ENCODE assay signal across 2 cellular contexts in genomic region chr14:95620659-95621059, GRCh38.
TF ChIP-seq lines count a peak whose summit lies in the region.

No MANE protein-coding gene starts in this region.

TF ChIP-seq in GM23338, 12 proteins besides CTCF, POLR2A, EP300 and RAD21 (continued from another document):
- TF ChIP-seq, protein P1, sequence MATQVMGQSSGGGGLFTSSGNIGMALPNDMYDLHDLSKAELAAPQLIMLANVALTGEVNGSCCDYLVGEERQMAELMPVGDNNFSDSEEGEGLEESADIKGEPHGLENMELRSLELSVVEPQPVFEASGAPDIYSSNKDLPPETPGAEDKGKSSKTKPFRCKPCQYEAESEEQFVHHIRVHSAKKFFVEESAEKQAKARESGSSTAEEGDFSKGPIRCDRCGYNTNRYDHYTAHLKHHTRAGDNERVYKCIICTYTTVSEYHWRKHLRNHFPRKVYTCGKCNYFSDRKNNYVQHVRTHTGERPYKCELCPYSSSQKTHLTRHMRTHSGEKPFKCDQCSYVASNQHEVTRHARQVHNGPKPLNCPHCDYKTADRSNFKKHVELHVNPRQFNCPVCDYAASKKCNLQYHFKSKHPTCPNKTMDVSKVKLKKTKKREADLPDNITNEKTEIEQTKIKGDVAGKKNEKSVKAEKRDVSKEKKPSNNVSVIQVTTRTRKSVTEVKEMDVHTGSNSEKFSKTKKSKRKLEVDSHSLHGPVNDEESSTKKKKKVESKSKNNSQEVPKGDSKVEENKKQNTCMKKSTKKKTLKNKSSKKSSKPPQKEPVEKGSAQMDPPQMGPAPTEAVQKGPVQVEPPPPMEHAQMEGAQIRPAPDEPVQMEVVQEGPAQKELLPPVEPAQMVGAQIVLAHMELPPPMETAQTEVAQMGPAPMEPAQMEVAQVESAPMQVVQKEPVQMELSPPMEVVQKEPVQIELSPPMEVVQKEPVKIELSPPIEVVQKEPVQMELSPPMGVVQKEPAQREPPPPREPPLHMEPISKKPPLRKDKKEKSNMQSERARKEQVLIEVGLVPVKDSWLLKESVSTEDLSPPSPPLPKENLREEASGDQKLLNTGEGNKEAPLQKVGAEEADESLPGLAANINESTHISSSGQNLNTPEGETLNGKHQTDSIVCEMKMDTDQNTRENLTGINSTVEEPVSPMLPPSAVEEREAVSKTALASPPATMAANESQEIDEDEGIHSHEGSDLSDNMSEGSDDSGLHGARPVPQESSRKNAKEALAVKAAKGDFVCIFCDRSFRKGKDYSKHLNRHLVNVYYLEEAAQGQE (IDR thresholded peaks at IDR 0.05; ENCODE audit: unreplicated experiment): no peak
- TF ChIP-seq ETS1 (IDR thresholded peaks at IDR 0.05) (no peak), CREB1 (CRISPR knock-in tag; IDR thresholded peaks at IDR 0.05; ENCODE audit: low read depth) (no peak), POLR2AphosphoS5 (IDR thresholded peaks at IDR 0.05; ENCODE audit: low read depth) (no peak), STAT1 (IDR thresholded peaks at IDR 0.05; ENCODE audit: unreplicated experiment) (no peak), ZNF114 (CRISPR knock-in tag; IDR thresholded peaks at IDR 0.05) (no peak), JUNB (IDR thresholded peaks at IDR 0.05; ENCODE audit: unreplicated experiment) (no peak), EZH2 (IDR thresholded peaks at IDR 0.05; ENCODE audit: low read depth, unreplicated experiment) (no peak), NANOG (IDR thresholded peaks at IDR 0.05; ENCODE audit: borderline replicate concordance) (no peak), ZNF331 (CRISPR knock-in tag; IDR thresholded peaks at IDR 0.05; ENCODE audit: low read depth) (no peak)
- TF ChIP-seq, protein P2, sequence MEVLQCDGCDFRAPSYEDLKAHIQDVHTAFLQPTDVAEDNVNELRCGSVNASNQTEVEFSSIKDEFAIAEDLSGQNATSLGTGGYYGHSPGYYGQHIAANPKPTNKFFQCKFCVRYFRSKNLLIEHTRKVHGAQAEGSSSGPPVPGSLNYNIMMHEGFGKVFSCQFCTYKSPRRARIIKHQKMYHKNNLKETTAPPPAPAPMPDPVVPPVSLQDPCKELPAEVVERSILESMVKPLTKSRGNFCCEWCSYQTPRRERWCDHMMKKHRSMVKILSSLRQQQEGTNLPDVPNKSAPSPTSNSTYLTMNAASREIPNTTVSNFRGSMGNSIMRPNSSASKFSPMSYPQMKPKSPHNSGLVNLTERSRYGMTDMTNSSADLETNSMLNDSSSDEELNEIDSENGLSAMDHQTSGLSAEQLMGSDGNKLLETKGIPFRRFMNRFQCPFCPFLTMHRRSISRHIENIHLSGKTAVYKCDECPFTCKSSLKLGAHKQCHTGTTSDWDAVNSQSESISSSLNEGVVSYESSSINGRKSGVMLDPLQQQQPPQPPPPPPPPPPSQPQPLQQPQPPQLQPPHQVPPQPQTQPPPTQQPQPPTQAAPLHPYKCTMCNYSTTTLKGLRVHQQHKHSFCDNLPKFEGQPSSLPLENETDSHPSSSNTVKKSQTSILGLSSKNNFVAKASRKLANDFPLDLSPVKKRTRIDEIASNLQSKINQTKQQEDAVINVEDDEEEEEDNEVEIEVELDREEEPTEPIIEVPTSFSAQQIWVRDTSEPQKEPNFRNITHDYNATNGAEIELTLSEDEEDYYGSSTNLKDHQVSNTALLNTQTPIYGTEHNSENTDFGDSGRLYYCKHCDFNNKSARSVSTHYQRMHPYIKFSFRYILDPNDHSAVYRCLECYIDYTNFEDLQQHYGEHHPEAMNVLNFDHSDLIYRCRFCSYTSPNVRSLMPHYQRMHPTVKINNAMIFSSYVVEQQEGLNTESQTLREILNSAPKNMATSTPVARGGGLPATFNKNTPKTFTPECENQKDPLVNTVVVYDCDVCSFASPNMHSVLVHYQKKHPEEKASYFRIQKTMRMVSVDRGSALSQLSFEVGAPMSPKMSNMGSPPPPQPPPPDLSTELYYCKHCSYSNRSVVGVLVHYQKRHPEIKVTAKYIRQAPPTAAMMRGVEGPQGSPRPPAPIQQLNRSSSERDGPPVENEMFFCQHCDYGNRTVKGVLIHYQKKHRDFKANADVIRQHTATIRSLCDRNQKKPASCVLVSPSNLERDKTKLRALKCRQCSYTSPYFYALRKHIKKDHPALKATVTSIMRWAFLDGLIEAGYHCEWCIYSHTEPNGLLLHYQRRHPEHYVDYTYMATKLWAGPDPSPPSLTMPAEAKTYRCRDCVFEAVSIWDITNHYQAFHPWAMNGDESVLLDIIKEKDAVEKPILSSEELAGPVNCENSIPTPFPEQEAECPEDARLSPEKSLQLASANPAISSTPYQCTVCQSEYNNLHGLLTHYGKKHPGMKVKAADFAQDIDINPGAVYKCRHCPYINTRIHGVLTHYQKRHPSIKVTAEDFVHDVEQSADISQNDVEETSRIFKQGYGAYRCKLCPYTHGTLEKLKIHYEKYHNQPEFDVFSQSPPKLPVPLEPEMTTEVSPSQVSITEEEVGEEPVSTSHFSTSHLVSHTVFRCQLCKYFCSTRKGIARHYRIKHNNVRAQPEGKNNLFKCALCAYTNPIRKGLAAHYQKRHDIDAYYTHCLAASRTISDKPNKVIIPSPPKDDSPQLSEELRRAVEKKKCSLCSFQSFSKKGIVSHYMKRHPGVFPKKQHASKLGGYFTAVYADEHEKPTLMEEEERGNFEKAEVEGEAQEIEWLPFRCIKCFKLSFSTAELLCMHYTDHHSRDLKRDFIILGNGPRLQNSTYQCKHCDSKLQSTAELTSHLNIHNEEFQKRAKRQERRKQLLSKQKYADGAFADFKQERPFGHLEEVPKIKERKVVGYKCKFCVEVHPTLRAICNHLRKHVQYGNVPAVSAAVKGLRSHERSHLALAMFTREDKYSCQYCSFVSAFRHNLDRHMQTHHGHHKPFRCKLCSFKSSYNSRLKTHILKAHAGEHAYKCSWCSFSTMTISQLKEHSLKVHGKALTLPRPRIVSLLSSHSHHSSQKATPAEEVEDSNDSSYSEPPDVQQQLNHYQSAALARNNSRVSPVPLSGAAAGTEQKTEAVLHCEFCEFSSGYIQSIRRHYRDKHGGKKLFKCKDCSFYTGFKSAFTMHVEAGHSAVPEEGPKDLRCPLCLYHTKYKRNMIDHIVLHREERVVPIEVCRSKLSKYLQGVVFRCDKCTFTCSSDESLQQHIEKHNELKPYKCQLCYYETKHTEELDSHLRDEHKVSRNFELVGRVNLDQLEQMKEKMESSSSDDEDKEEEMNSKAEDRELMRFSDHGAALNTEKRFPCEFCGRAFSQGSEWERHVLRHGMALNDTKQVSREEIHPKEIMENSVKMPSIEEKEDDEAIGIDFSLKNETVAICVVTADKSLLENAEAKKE (CRISPR knock-in tag; IDR thresholded peaks at IDR 0.05): no peak

TF ChIP-seq in K562, 482 proteins besides CTCF, POLR2A, EP300 and RAD21 (continued from another document and continues in another):
- no peak for TF ChIP-seq CBFA2T3 (IDR thresholded peaks at IDR 0.05)
- no peak for TF ChIP-seq NR4A1 (CRISPR knock-in tag; IDR thresholded peaks at IDR 0.05)
- TF ChIP-seq NR4A1 (tag; IDR thresholded peaks at IDR 0.05): peak; percentile 78
- TF ChIP-seq, protein P3, sequence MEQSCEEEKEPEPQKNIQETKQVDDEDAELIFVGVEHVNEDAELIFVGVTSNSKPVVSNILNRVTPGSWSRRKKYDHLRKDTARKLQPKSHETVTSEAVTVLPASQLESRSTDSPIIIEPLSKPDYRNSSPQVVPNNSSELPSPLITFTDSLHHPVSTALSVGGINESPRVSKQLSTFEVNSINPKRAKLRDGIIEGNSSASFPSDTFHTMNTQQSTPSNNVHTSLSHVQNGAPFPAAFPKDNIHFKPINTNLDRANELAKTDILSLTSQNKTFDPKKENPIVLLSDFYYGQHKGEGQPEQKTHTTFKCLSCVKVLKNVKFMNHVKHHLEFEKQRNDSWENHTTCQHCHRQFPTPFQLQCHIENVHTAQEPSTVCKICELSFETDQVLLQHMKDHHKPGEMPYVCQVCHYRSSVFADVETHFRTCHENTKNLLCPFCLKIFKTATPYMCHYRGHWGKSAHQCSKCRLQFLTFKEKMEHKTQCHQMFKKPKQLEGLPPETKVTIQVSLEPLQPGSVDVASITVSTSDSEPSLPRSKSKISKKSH (CRISPR knock-in tag; IDR thresholded peaks at IDR 0.05): no peak
- TF ChIP-seq POLR3A (IDR thresholded peaks at IDR 0.05; ENCODE audit: borderline replicate concordance, extremely low read depth, insufficient read depth, insufficient read length): no peak
- no peak for TF ChIP-seq ZNF431 (CRISPR knock-in tag; IDR thresholded peaks at IDR 0.05)
- TF ChIP-seq CREM (IDR thresholded peaks at IDR 0.05; ENCODE audit: low read depth): 0 out of 2 replicates have a peak, but pooled peaks have one; percentile 38
- TF ChIP-seq BRD9 (IDR thresholded peaks at IDR 0.05; ENCODE audit: low read depth, partially characterized antibody): no peak
- no peak for TF ChIP-seq ZNF75A (CRISPR knock-in tag; IDR thresholded peaks at IDR 0.05)
- TF ChIP-seq ILK (tag; IDR thresholded peaks at IDR 0.05; ENCODE audit: borderline replicate concordance, low read depth): no peak
- TF ChIP-seq ZBTB34 (CRISPR knock-in tag; IDR thresholded peaks at IDR 0.05): no peak
- TF ChIP-seq POLR2G (IDR thresholded peaks at IDR 0.05; ENCODE audit: low read depth, low read length): peak; percentile 43; the same call in 1 of the 2 replicates
- TF ChIP-seq, protein P4, sequence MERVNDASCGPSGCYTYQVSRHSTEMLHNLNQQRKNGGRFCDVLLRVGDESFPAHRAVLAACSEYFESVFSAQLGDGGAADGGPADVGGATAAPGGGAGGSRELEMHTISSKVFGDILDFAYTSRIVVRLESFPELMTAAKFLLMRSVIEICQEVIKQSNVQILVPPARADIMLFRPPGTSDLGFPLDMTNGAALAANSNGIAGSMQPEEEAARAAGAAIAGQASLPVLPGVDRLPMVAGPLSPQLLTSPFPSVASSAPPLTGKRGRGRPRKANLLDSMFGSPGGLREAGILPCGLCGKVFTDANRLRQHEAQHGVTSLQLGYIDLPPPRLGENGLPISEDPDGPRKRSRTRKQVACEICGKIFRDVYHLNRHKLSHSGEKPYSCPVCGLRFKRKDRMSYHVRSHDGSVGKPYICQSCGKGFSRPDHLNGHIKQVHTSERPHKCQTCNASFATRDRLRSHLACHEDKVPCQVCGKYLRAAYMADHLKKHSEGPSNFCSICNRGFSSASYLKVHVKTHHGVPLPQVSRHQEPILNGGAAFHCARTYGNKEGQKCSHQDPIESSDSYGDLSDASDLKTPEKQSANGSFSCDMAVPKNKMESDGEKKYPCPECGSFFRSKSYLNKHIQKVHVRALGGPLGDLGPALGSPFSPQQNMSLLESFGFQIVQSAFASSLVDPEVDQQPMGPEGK (CRISPR knock-in tag; IDR thresholded peaks at IDR 0.05; ENCODE audit: borderline replicate concordance): no peak
- TF ChIP-seq TSC22D4 (tag; IDR thresholded peaks at IDR 0.05): no peak
- TF ChIP-seq UBTF (IDR thresholded peaks at IDR 0.05; ENCODE audit: borderline replicate concordance in 1 of 2, low read depth in 2 of 2, low read length in 2 of 2): 0 out of 4 replicates have a peak, but pooled peaks of 1 of the 2 experiments have one; percentile 20
- TF ChIP-seq, protein P5, sequence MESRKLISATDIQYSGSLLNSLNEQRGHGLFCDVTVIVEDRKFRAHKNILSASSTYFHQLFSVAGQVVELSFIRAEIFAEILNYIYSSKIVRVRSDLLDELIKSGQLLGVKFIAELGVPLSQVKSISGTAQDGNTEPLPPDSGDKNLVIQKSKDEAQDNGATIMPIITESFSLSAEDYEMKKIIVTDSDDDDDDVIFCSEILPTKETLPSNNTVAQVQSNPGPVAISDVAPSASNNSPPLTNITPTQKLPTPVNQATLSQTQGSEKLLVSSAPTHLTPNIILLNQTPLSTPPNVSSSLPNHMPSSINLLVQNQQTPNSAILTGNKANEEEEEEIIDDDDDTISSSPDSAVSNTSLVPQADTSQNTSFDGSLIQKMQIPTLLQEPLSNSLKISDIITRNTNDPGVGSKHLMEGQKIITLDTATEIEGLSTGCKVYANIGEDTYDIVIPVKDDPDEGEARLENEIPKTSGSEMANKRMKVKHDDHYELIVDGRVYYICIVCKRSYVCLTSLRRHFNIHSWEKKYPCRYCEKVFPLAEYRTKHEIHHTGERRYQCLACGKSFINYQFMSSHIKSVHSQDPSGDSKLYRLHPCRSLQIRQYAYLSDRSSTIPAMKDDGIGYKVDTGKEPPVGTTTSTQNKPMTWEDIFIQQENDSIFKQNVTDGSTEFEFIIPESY (CRISPR knock-in tag; IDR thresholded peaks at IDR 0.05): no peak
- no peak for TF ChIP-seq YBX1 (IDR thresholded peaks at IDR 0.05)
- TF ChIP-seq ZNF217 (CRISPR knock-in tag; IDR thresholded peaks at IDR 0.05): no peak
- 0 out of 2 replicates have a peak, but pooled peaks have one; percentile 70 for TF ChIP-seq ERF (CRISPR knock-in tag; IDR thresholded peaks at IDR 0.05)
